Comparison of ENCODE assay signal across 8 cellular contexts in genomic region chr11:71453911-71454304, GRCh38. TPM values are rescaled to one million over a fixed set of nuclear protein-coding genes. Genes with fewer than 3 reads are reported as not detected.
DNase-seq lines count a peak whose midpoint lies in the region; ATAC-seq, FAIRE-seq and TF ChIP-seq lines count a peak whose summit lies in the region.

No MANE protein-coding gene starts in this region.

- H3K27ac Mint-ChIP-seq in activated CD8-positive, alpha-beta memory T cell treated with anti-CD3 and anti-CD28 coated beads, Interleukin-2, amount 10 ng/mL, durations not matched to agents 7 days and 5 days, result peak overlapping the region; percentile 78
- H3K27ac Mint-ChIP-seq in activated naive CD8-positive, alpha-beta T cell treated with anti-CD3 and anti-CD28 coated beads for 36 hours, result peak overlapping the region; percentile 69

- no peaks in the 10 kb centered on the region for H3K27me3 ChIP-seq in HepG2 (ENCODE audit: control insufficient read depth in 1 of 2, insufficient read depth in 2 of 2, low read length in 2 of 2)
- no peaks in the 10 kb centered on the region for H3K27me3 ChIP-seq in thymus (ENCODE audit: control insufficient read depth, insufficient read depth)

- H3K4me3 Mint-ChIP-seq in activated CD8-positive, alpha-beta memory T cell treated with anti-CD3 and anti-CD28 coated beads, Interleukin-2, amount 10 ng/mL, durations not matched to agents 7 days and 5 days, result peak overlapping the region; percentile 88
- H3K4me3 Mint-ChIP-seq in activated naive CD8-positive, alpha-beta T cell treated with anti-CD3 and anti-CD28 coated beads for 36 hours, result peak overlapping the region; percentile 86

- peak overlapping the region; percentile 81 for H3K4me2 ChIP-seq in HepG2 (ENCODE audit: low read depth, low read length)

- H3K9ac ChIP-seq in HepG2 (ENCODE audit: insufficient read depth, low read depth, low read length), result peak overlapping the region; percentile 77

- H3K9me3 ChIP-seq in HepG2 (ENCODE audit: low read length) (no peaks in the 10 kb centered on the region), thymus (ENCODE audit: control insufficient read depth) (no peaks in the 10 kb centered on the region)

- H3K4me1 Mint-ChIP-seq in activated CD8-positive, alpha-beta memory T cell treated with anti-CD3 and anti-CD28 coated beads, Interleukin-2, amount 10 ng/mL, durations not matched to agents 7 days and 5 days, result peaks cover 57% of the 10 kb centered on the region
- peaks cover 45% of the 10 kb centered on the region for H3K4me1 Mint-ChIP-seq in activated naive CD8-positive, alpha-beta T cell treated with anti-CD3 and anti-CD28 coated beads for 36 hours

- H3K4me1 ChIP-seq in HepG2 (ENCODE audit: insufficient read depth, low read length) (peaks cover 44% of the 10 kb centered on the region), thymus (ENCODE audit: control insufficient read depth, insufficient read depth, low read length) (peaks cover 26% of the 10 kb centered on the region)

- no peaks in the 10 kb centered on the region for H3K9me3 Mint-ChIP-seq in activated CD8-positive, alpha-beta memory T cell treated with anti-CD3 and anti-CD28 coated beads, Interleukin-2, amount 10 ng/mL, durations not matched to agents 7 days and 5 days (ENCODE audit: low read depth)
- H3K9me3 Mint-ChIP-seq in activated naive CD8-positive, alpha-beta T cell treated with anti-CD3 and anti-CD28 coated beads for 36 hours, result no peaks in the 10 kb centered on the region

- no peak overlapping the region for H2AFZ ChIP-seq in HepG2 (ENCODE audit: low read length)

- 39% methylated on average over 7 of the region's 7 CpGs for WGBS in HepG2 (ENCODE audit: low lambda C conversion rate)
- 84% methylated on average over 7 of the region's 7 CpGs for WGBS in thymus

- intact Hi-C loops in HepG2 (cut with micrococcal nuclease; ENCODE audit: unreplicated experiment), result no loop called here

- no peak for DNase-seq in activated CD8-positive, alpha-beta memory T cell treated with anti-CD3 and anti-CD28 coated beads, Interleukin-2, amount 10 ng/mL, durations not matched to agents 7 days and 5 days
- no peak for DNase-seq in activated CD8-positive, alpha-beta memory T cell treated with anti-CD3 and anti-CD28 coated beads for 24 hours
- no peak for DNase-seq in activated naive CD8-positive, alpha-beta T cell treated with anti-CD3 and anti-CD28 coated beads for 36 hours
- DNase-seq in HepG2 (ENCODE audit: low spot score), result no peak
- DNase-seq in COR-L47 (lab: John Stamatoyannopoulos, UW), result no peak
- no peak for DNase-seq in activated CD4-positive, alpha-beta T cell treated with anti-CD3 and anti-CD28 coated beads for 1 hour

- TF ChIP-seq EP300 in HepG2 (IDR thresholded peaks at IDR 0.05; ENCODE audit: low read depth in 2 of 2, low read length in 2 of 2) (no peak), HepG2 (CRISPR knock-in tag; IDR thresholded peaks at IDR 0.05; ENCODE audit: borderline replicate concordance) (no peak)

- H3K36me3 Mint-ChIP-seq in activated CD8-positive, alpha-beta memory T cell treated with anti-CD3 and anti-CD28 coated beads, Interleukin-2, amount 10 ng/mL, durations not matched to agents 7 days and 5 days, result peaks cover 27% of the 10 kb centered on the region
- peaks cover 13% of the 10 kb centered on the region for H3K36me3 Mint-ChIP-seq in activated naive CD8-positive, alpha-beta T cell treated with anti-CD3 and anti-CD28 coated beads for 36 hours

- H3K79me2 ChIP-seq in HepG2 (ENCODE audit: insufficient read depth, low read length), result peaks cover 32% of the 10 kb centered on the region

- H3K4me3 ChIP-seq in HepG2 (replicated peaks in 1 of 3; ENCODE audit: insufficient read depth in 1 of 3, low read depth in 2 of 3, low read length in 3 of 3), result peak overlapping the region; percentile 78 to 99 (median 87)
- peak overlapping the region; percentile 74 for H3K4me3 ChIP-seq in thymus (ENCODE audit: low read length)

- POLR2A ChIA-PET in HepG2 (lab: Yijun Ruan, JAX), result no interaction called here

- TF ChIP-seq CTCF in HepG2 (CRISPR knock-in tag; IDR thresholded peaks at IDR 0.05), result no peak

- peaks cover 11 to 40% of the 10 kb centered on the region in 2 experiments; a peak in 4 of 5 replicates for H3K36me3 ChIP-seq in HepG2 (replicated peaks in 1 of 2; ENCODE audit: control insufficient read depth in 1 of 2, insufficient read depth in 2 of 2, low read length in 2 of 2)
- H3K36me3 ChIP-seq in thymus (ENCODE audit: control insufficient read depth, insufficient read depth), result peaks cover 35% of the 10 kb centered on the region

- no peak for TF ChIP-seq POLR2A in HepG2 (IDR thresholded peaks at IDR 0.05; ENCODE audit: insufficient read depth in 1 of 2, low read depth in 2 of 2, low read length in 2 of 2)

- H3K27me3 Mint-ChIP-seq in activated CD8-positive, alpha-beta memory T cell treated with anti-CD3 and anti-CD28 coated beads, Interleukin-2, amount 10 ng/mL, durations not matched to agents 7 days and 5 days, result no peaks in the 10 kb centered on the region
- H3K27me3 Mint-ChIP-seq in activated naive CD8-positive, alpha-beta T cell treated with anti-CD3 and anti-CD28 coated beads for 36 hours, result no peaks in the 10 kb centered on the region

- no peak for ATAC-seq in activated CD8-positive, alpha-beta memory T cell treated with anti-CD3 and anti-CD28 coated beads, Interleukin-2, amount 10 ng/mL, durations not matched to agents 7 days and 5 days
- no peak for ATAC-seq in HepG2
- no peak for ATAC-seq in GM19328 (IDR thresholded peaks at IDR 0.05; ENCODE audit: unreplicated experiment)

- FAIRE-seq in HepG2 (lab: Jason Lieb, UNC), result no peak

- H3K27ac ChIP-seq in HepG2 (ENCODE audit: extremely low read length, insufficient read depth, low read length) (no peak overlapping the region), thymus (ENCODE audit: low read depth) (no peak overlapping the region)

- H4K20me1 ChIP-seq in HepG2 (ENCODE audit: insufficient read depth, low read length), result no peaks in the 10 kb centered on the region

- in situ Hi-C loops in HepG2 (cut with HindIII; ENCODE audit: extremely low pct_ligation_motif_present, low pct_unique_long_range_greater_than_20kb), result no loop called here

- no TSS peak for BruUV-seq in HepG2 (replicated peaks; lab: Mats Ljungman, UMichigan)

- TF ChIP-seq RAD21 in HepG2 (CRISPR knock-in tag; IDR thresholded peaks at IDR 0.05), result no peak

- CTCF ChIA-PET in activated CD8-positive, alpha-beta memory T cell treated with anti-CD3 and anti-CD28 coated beads, Interleukin-2, amount 10 ng/mL, durations not matched to agents 7 days and 5 days (lab: Charles Lee), result no interaction called here
- CTCF ChIA-PET in HepG2 (lab: Yijun Ruan, JAX; ENCODE audit: low intra/inter-chr PET ratio, low total read pairs), result no interaction called here

RNA-seq across cellular contexts. Expression of gene NADSYN1, which starts 0.9 kb away (rescaled TPM):
- 100 to 1,000 TPM in 1 of 2 experiments, 10 to 100 TPM in 1; 97.7 to 134 TPM for total RNA-seq in activated CD8-positive, alpha-beta memory T cell treated with anti-CD3 and anti-CD28 coated beads, Interleukin-2, amount 10 ng/mL, durations not matched to agents 7 days and 5 days
- total RNA-seq in activated naive CD8-positive, alpha-beta T cell treated with anti-CD3 and anti-CD28 coated beads for 36 hours, result 10 to 100 TPM; 59.9 to 66.8 TPM
- total RNA-seq in HepG2 (2016; rRNA removed; fragmentation: Illumina TruSeq; extraction: Trizol), result 27.1 and 35.7 TPM in 2 replicates
- 8.5 and 12.4 TPM in 2 replicates for total RNA-seq in HepG2 (2016; cell fraction: cytosol; rRNA removed; fragmentation: Illumina TruSeq; extraction: Trizol; ENCODE audit: low read depth)
- 24.1 and 36.5 TPM in 2 replicates for total RNA-seq in HepG2 (2016; cell fraction: insoluble cytoplasmic fraction; rRNA removed; fragmentation: Illumina TruSeq; extraction: Trizol)
- total RNA-seq in HepG2 (2016; cell fraction: membrane; rRNA removed; fragmentation: Illumina TruSeq; extraction: Trizol), result 13.6 and 14.7 TPM in 2 replicates
- total RNA-seq in HepG2 (2016; cell fraction: nucleus; rRNA removed; fragmentation: Illumina TruSeq; extraction: Trizol), result 51.5 and 52.3 TPM in 2 replicates
- polyA plus RNA-seq in HepG2 (2011; rRNA removed) (51.5 and 63.4 TPM in 2 replicates), thymus (113 TPM)
- 35.3 and 38.4 TPM in 2 replicates for polyA plus RNA-seq in HepG2 (2011; cell fraction: cytosol; rRNA removed)
- polyA plus RNA-seq in HepG2 (2011; cell fraction: nucleus; rRNA removed), result 278 and 289 TPM in 2 replicates
- 36.9 and 39.9 TPM in 2 replicates for polyA plus RNA-seq in HepG2 (2012)
- polyA plus RNA-seq in HepG2 (2016; cell fraction: cytosol; fragmentation: Illumina TruSeq; extraction: Trizol; ENCODE audit: low read depth), result 8.2 and 8.4 TPM in 2 replicates
- 21.4 and 22.2 TPM in 2 replicates for polyA plus RNA-seq in HepG2 (2016; cell fraction: insoluble cytoplasmic fraction; fragmentation: Illumina TruSeq; extraction: Trizol; ENCODE audit: low read depth)
- polyA plus RNA-seq in HepG2 (2016; cell fraction: membrane; fragmentation: Illumina TruSeq; extraction: Trizol; ENCODE audit: low read depth), result 8.4 and 8.9 TPM in 2 replicates
- polyA plus RNA-seq in HepG2 (2016; cell fraction: nucleus; fragmentation: Illumina TruSeq; extraction: Trizol; ENCODE audit: insufficient read depth, low read depth), result 95.9 and 99.0 TPM in 2 replicates
- 80.9 and 97.1 TPM in 2 replicates for polyA minus RNA-seq in HepG2 (2011; rRNA and poly(A)+ RNA removed; ENCODE audit: low replicate concordance)
- polyA minus RNA-seq in HepG2 (2011; cell fraction: cytosol; rRNA and poly(A)+ RNA removed), result 17.1 and 19.6 TPM in 2 replicates
- polyA minus RNA-seq in HepG2 (2011; cell fraction: nucleus; rRNA and poly(A)+ RNA removed), result 117 and 142 TPM in 2 replicates

RNA-seq across cellular contexts. Expression of gene DHCR7, which starts 5.7 kb away (rescaled TPM):
- 10 to 100 TPM; 54.7 to 90.5 TPM for total RNA-seq in activated CD8-positive, alpha-beta memory T cell treated with anti-CD3 and anti-CD28 coated beads, Interleukin-2, amount 10 ng/mL, durations not matched to agents 7 days and 5 days
- 10 to 100 TPM; 77.2 to 87.3 TPM for total RNA-seq in activated naive CD8-positive, alpha-beta T cell treated with anti-CD3 and anti-CD28 coated beads for 36 hours
- total RNA-seq in HepG2 (2016; rRNA removed; fragmentation: Illumina TruSeq; extraction: Trizol), result 40.4 and 96.0 TPM in 2 replicates
- 11.3 and 13.3 TPM in 2 replicates for total RNA-seq in HepG2 (2016; cell fraction: cytosol; rRNA removed; fragmentation: Illumina TruSeq; extraction: Trizol; ENCODE audit: low read depth)
- 38.3 and 98.7 TPM in 2 replicates for total RNA-seq in HepG2 (2016; cell fraction: insoluble cytoplasmic fraction; rRNA removed; fragmentation: Illumina TruSeq; extraction: Trizol)
- 26.9 and 29.4 TPM in 2 replicates for total RNA-seq in HepG2 (2016; cell fraction: membrane; rRNA removed; fragmentation: Illumina TruSeq; extraction: Trizol)
- 77.9 and 89.2 TPM in 2 replicates for total RNA-seq in HepG2 (2016; cell fraction: nucleus; rRNA removed; fragmentation: Illumina TruSeq; extraction: Trizol)
- polyA plus RNA-seq in HepG2 (2011; rRNA removed) (143 and 241 TPM in 2 replicates), thymus (4.1 TPM)
- polyA plus RNA-seq in HepG2 (2011; cell fraction: cytosol; rRNA removed), result 92.8 and 116 TPM in 2 replicates
- polyA plus RNA-seq in HepG2 (2011; cell fraction: nucleus; rRNA removed), result 82.1 and 131 TPM in 2 replicates
- 315 and 354 TPM in 2 replicates for polyA plus RNA-seq in HepG2 (2012)
- polyA plus RNA-seq in HepG2 (2016; cell fraction: cytosol; fragmentation: Illumina TruSeq; extraction: Trizol; ENCODE audit: low read depth), result 16.5 and 16.7 TPM in 2 replicates
- 50.6 and 73.9 TPM in 2 replicates for polyA plus RNA-seq in HepG2 (2016; cell fraction: insoluble cytoplasmic fraction; fragmentation: Illumina TruSeq; extraction: Trizol; ENCODE audit: low read depth)
- polyA plus RNA-seq in HepG2 (2016; cell fraction: membrane; fragmentation: Illumina TruSeq; extraction: Trizol; ENCODE audit: low read depth), result 26.0 and 32.3 TPM in 2 replicates
- polyA plus RNA-seq in HepG2 (2016; cell fraction: nucleus; fragmentation: Illumina TruSeq; extraction: Trizol; ENCODE audit: insufficient read depth, low read depth), result 165 and 172 TPM in 2 replicates
- polyA minus RNA-seq in HepG2 (2011; rRNA and poly(A)+ RNA removed; ENCODE audit: low replicate concordance), result 160 and 313 TPM in 2 replicates
- polyA minus RNA-seq in HepG2 (2011; cell fraction: cytosol; rRNA and poly(A)+ RNA removed), result 161 and 251 TPM in 2 replicates
- polyA minus RNA-seq in HepG2 (2011; cell fraction: nucleus; rRNA and poly(A)+ RNA removed), result 34.2 and 48.4 TPM in 2 replicates
